8 cellular contexts compared by ENCODE assay signal in genomic region chr6:72084992-72085569, GRCh38.
DNase-seq lines count a peak whose midpoint lies in the region; ATAC-seq and TF ChIP-seq lines count a peak whose summit lies in the region.

No MANE protein-coding gene starts in this region.

- H3K4me1 ChIP-seq in HCT116 (ENCODE audit: control insufficient read depth in 1 of 2, insufficient read depth in 2 of 2, low read length in 2 of 2) = no peaks in the 10 kb centered on the region
- no peaks in the 10 kb centered on the region for H3K4me1 ChIP-seq in stomach

- ATAC-seq in HCT116 = no peak
- ATAC-seq in HG03175 (IDR thresholded peaks at IDR 0.05; ENCODE audit: unreplicated experiment) = no peak

- TF ChIP-seq POLR2A in HCT116 (IDR thresholded peaks at IDR 0.05; ENCODE audit: borderline replicate concordance, extremely low read depth, insufficient read depth, insufficient read length) (no peak), stomach (IDR thresholded peaks at IDR 0.05) (no peak)

- RAD21 ChIA-PET in HCT116 (lab: Charles Lee; ENCODE audit: low non-redundant PET in 1 of 2, low total read pairs in 2 of 2, uncharacterized antibody in 2 of 2, unreplicated experiment in 2 of 2) = no interaction called here

- 0 to 7% (median 0%) methylated on average over 1 of the region's 1 CpG for WGBS in stomach, 5 donors

- peak; percentile 53 for TF ChIP-seq CTCF in AG10803 (conservative IDR thresholded peaks at IDR 0.05; ENCODE audit: low read length)
- peak; percentile 22 to 57 (median 22); a peak in 4 of 6 replicates for TF ChIP-seq CTCF in HCT116 (IDR thresholded peaks at IDR 0.05 in 2 of 3, conservative IDR thresholded peaks at IDR 0.05 in 1 of 3; ENCODE audit: borderline replicate concordance in 1 of 3, insufficient read depth in 1 of 3, low read depth in 2 of 3, low read length in 2 of 3)
- peak in 3 of 7 experiments; percentile 5 to 46 (median 28) for TF ChIP-seq CTCF in stomach (IDR thresholded peaks at IDR 0.05)

- H3K79me2 ChIP-seq in HCT116 (ENCODE audit: insufficient read depth, low read length) = no peaks in the 10 kb centered on the region

- peak; percentile 44 for TF ChIP-seq RAD21 in HCT116 (IDR thresholded peaks at IDR 0.05; ENCODE audit: low read depth)

- H3K9me2 ChIP-seq in HCT116 (ENCODE audit: insufficient read depth) = no peaks in the 10 kb centered on the region

- H3K9me3 ChIP-seq in HCT116 (ENCODE audit: control insufficient read depth in 1 of 2, insufficient read depth in 1 of 2, low read depth in 1 of 2, low read length in 2 of 2) (no peaks in the 10 kb centered on the region), stomach (no peaks in the 10 kb centered on the region)

- H3K4me2 ChIP-seq in HCT116 (ENCODE audit: low read length) = no peak overlapping the region

- POLR2A ChIA-PET in HCT116 (lab: Charles Lee) = no interaction called here

- intact Hi-C loops in HCT116 (cut with micrococcal nuclease) = loop anchor here (1.0 kb wide), 3 partner anchors 463 to 701 kb away; no protein-coding TSS in a partner anchor
- intact Hi-C loops in stomach (cut with DNase I; ENCODE audit: low total_unique reads) = loop anchor here (10.0 kb wide), 1 partner anchor 550 kb away; no protein-coding TSS in a partner anchor

- CTCF ChIA-PET in HCT116 (lab: Charles Lee) = interaction anchor here (1.9 kb wide), 1 partner anchor 463 kb away, joined by 6 read pairs; no protein-coding TSS in a partner anchor

- no peaks in the 10 kb centered on the region for H3K36me3 ChIP-seq in HCT116 (ENCODE audit: control insufficient read depth in 1 of 2, insufficient read depth in 2 of 2, low read length in 2 of 2)
- H3K36me3 ChIP-seq in stomach = no peaks in the 10 kb centered on the region

- no TSS peak for BruUV-seq in HCT116 (replicated peaks; lab: Mats Ljungman, UMichigan)

- H3K4me3 ChIP-seq in AG10803 (ENCODE audit: low read length) = no peak overlapping the region
- no peak overlapping the region for H3K4me3 ChIP-seq in HCT116 (replicated peaks in 1 of 2; ENCODE audit: low read depth in 1 of 2, low read length in 2 of 2)
- H3K4me3 ChIP-seq in stomach = no peak overlapping the region

- H4K20me1 ChIP-seq in HCT116 (ENCODE audit: insufficient read depth) = no peaks in the 10 kb centered on the region

- no peak for TF ChIP-seq EP300 in stomach (IDR thresholded peaks at IDR 0.05)

- H2AFZ ChIP-seq in HCT116 (ENCODE audit: low read depth, low read length, poor library complexity, severe bottlenecking) = no peak overlapping the region

- no peak overlapping the region for H3K9ac ChIP-seq in HCT116 (ENCODE audit: low read length)

- H3K27me3 ChIP-seq in HCT116 (ENCODE audit: insufficient read depth, low read length) = no peaks in the 10 kb centered on the region
- no peaks in the 10 kb centered on the region for H3K27me3 ChIP-seq in stomach

- H3K27ac ChIP-seq in HCT116 (ENCODE audit: low read depth, low read length) (no peak overlapping the region), stomach (no peak overlapping the region)

- peak; percentile 34 for DNase-seq in AG10803 (ENCODE audit: low read depth)
- DNase-seq in HCT116 (ENCODE audit: low read depth, low spot score) = no peak
- peak; percentile 34 for DNase-seq in SKM-1 treated with dmso at 0.1 percent for 144 hours (lab: John Stamatoyannopoulos, UW; ENCODE audit: unreplicated experiment)
- DNase-seq in glomerular visceral epithelial cell (ENCODE audit: extremely low spot score) = peak; percentile 33
- DNase-seq in NCI-H146 treated with DMSO at 0.1 percent for 48 hours (lab: John Stamatoyannopoulos, UW; ENCODE audit: unreplicated experiment) = no peak
- no peak for DNase-seq in GM19238 (ENCODE audit: insufficient read length, low spot score)
- no peak for DNase-seq in stomach

TF ChIP-seq in HCT116, 20 proteins besides CTCF, POLR2A, EP300 and RAD21:
- TF ChIP-seq REST (IDR thresholded peaks at IDR 0.05; ENCODE audit: low read depth) (no peak), ELF1 (IDR thresholded peaks at IDR 0.05; ENCODE audit: borderline replicate concordance, low read depth) (no peak)

Comparison
In these comparisons a context has a peak if more than half of its experiments do, and no peak if none do; other contexts are left out.
1. DNase-seq: peak in AG10803 (single experiment), SKM-1 treated with dmso at 0.1 percent for 144 hours (single experiment) and glomerular visceral epithelial cell (single experiment); none in HCT116 (single experiment), NCI-H146 treated with DMSO at 0.1 percent for 48 hours (single experiment), GM19238 (single experiment) and stomach (single experiment).